Comparison of ENCODE assay signal across 20 cellular contexts in the genomic region with DNA sequence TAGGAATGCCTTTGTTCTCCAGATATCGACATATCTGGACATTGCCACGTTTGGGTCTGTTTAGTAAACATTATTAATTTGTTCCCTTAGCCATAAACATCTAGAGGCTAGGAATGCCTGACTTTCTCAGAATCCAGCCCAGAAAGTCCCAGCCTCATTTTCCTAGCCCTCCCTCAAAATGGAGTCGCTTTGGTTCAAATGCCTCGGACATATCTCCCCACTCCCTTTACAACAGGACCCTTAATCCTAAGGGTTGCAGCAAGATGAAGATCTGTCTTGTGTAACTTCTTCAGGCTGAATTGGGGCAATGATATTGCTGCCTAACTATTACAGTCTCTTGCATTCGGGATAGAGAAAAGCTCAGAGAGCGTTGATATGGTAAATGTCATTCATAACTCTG. TPM values are rescaled to one million over a fixed set of nuclear protein-coding genes. Genes with fewer than 3 reads are reported as not detected.
DNase-seq lines count a peak whose midpoint lies in the region; ATAC-seq, FAIRE-seq and TF ChIP-seq lines count a peak whose summit lies in the region.
"Had no signal": no experiment of that assay in that cellular context is flagged by ENCODE, and none has a peak within 500 bp of the region (broad histone marks: within the 10 kb centered on the region; RNA-seq: fewer than 3 reads in every experiment).

No MANE protein-coding gene starts in this region.

- H3K9me3 Mint-ChIP-seq in neural progenitor cell, result peaks cover 44% of the 10 kb centered on the region

- no peak overlapping the region for H3K4ac ChIP-seq in IMR-90 (ENCODE audit: low read depth, low read length)

- H3K4me1 ChIP-seq in DND-41 (ENCODE audit: insufficient read depth, low read length) (peaks cover 24% of the 10 kb centered on the region), IMR-90 (ENCODE audit: control insufficient read depth, insufficient read depth, low read length) (peaks cover 7% of the 10 kb centered on the region), K562 (replicated peaks in 1 of 2; ENCODE audit: control insufficient read depth in 2 of 2, insufficient read depth in 2 of 2, low read length in 2 of 2) (peaks cover 3 to 35% of the 10 kb centered on the region in 2 experiments; a peak in 4 of 5 replicates), adrenal gland (replicated peaks in 1 of 2) (peaks cover 0 to 5% of the 10 kb centered on the region in 2 donors), neural progenitor cell (peaks cover 4% of the 10 kb centered on the region), uterus (no peaks in the 10 kb centered on the region)

- no peaks in the 10 kb centered on the region for H4K20me1 ChIP-seq in DND-41 (ENCODE audit: insufficient read depth, low read length)
- no peaks in the 10 kb centered on the region for H4K20me1 ChIP-seq in IMR-90 (ENCODE audit: insufficient read depth, low read length)
- no peaks in the 10 kb centered on the region for H4K20me1 ChIP-seq in K562 (replicated peaks; ENCODE audit: control insufficient read depth, insufficient read depth, low read length)
- no peaks in the 10 kb centered on the region for H4K20me1 ChIP-seq in neural progenitor cell (ENCODE audit: low read depth)

- no peak overlapping the region for H3K56ac ChIP-seq in IMR-90 (ENCODE audit: extremely low read depth, insufficient read depth, low read length)

- H2AFZ ChIP-seq in DND-41 (ENCODE audit: low read depth, low read length) (peak overlapping the region; percentile 7; the same call in 1 of the 2 replicates), IMR-90 (replicated peaks; ENCODE audit: low read length, poor library complexity) (no peak overlapping the region), K562 (ENCODE audit: low read depth, low read length) (no peak overlapping the region), neural progenitor cell (replicated peaks) (no peak overlapping the region)

- H2BK5ac ChIP-seq in IMR-90 (ENCODE audit: low read depth, low read length, poor library complexity, severe bottlenecking), result no peak overlapping the region

- H3K9me3 ChIP-seq in DND-41 (ENCODE audit: insufficient read depth, low read length, severe bottlenecking) (peaks cover 28% of the 10 kb centered on the region), IMR-90 (ENCODE audit: control insufficient read depth, insufficient read depth, low read length) (peaks cover 30% of the 10 kb centered on the region), T-helper 17 cell (ENCODE audit: control insufficient read depth, low read length, poor library complexity, severe bottlenecking) (peaks cover 12% of the 10 kb centered on the region), K562 (replicated peaks; ENCODE audit: control insufficient read depth, insufficient read depth, low read depth, low read length) (peaks cover 11% of the 10 kb centered on the region), adrenal gland (replicated peaks in 1 of 3) (peaks cover 0 to 16% (median 0%) of the 10 kb centered on the region in 3 donors), neural progenitor cell (ENCODE audit: low read depth) (peaks cover 8% of the 10 kb centered on the region), uterus (peaks cover 0 to 16% of the 10 kb centered on the region in 2 donors)

- 70% methylated on average over 2 of the region's 6 CpGs; no CpG with 5 or more reads in 1 of the 2 experiments for WGBS in IMR-90 (ENCODE audit: extremely low coverage in 2 of 2, insufficient read length in 1 of 2), 2 experiments
- WGBS in K562 (ENCODE audit: insufficient coverage, low coverage, missing lambda C conversion rate), result under 1% methylated on average over 6 of the region's 6 CpGs
- 86 to 92% (median 88%) methylated on average over 6 of the region's 6 CpGs for WGBS in adrenal gland, 4 donors

- no peaks in the 10 kb centered on the region for H3K27me3 Mint-ChIP-seq in T-helper 17 cell
- peaks cover 3% of the 10 kb centered on the region for H3K27me3 Mint-ChIP-seq in neural progenitor cell (ENCODE audit: insufficient read depth, low read depth)
- H3K27me3 Mint-ChIP-seq: CD4-positive, alpha-beta memory T cell had no signal

- H2BK120ac ChIP-seq in IMR-90 (ENCODE audit: low read depth, low read length), result no peak overlapping the region

- no peak overlapping the region for H2BK15ac ChIP-seq in IMR-90 (ENCODE audit: low read depth, low read length)

- no peak overlapping the region for H4K5ac ChIP-seq in IMR-90 (ENCODE audit: low read depth, low read length)

- H3K79me2 ChIP-seq in DND-41 (ENCODE audit: insufficient read depth, low read length), result no peaks in the 10 kb centered on the region
- H3K79me2 ChIP-seq in K562 (ENCODE audit: control insufficient read depth, insufficient read depth, low read length), result no peaks in the 10 kb centered on the region
- H3K79me2 ChIP-seq in neural progenitor cell (ENCODE audit: low read depth), result peaks cover 10% of the 10 kb centered on the region

- H3K23ac ChIP-seq in IMR-90 (ENCODE audit: low read depth, low read length), result no peak overlapping the region

- no peak for TF ChIP-seq CTCF in DND-41 (IDR thresholded peaks at IDR 0.05; ENCODE audit: borderline replicate concordance, extremely low read depth, low read length, poor library complexity, severe bottlenecking)
- no peak for TF ChIP-seq CTCF in IMR-90 (conservative IDR thresholded peaks at IDR 0.05; ENCODE audit: low read depth, low read length)
- TF ChIP-seq CTCF in K562 (IDR thresholded peaks at IDR 0.05 in 2 of 3, conservative IDR thresholded peaks at IDR 0.05 in 1 of 3; ENCODE audit: insufficient read depth in 2 of 3, low read depth in 1 of 3, low read length in 3 of 3), result no peak
- TF ChIP-seq CTCF in adrenal gland (IDR thresholded peaks at IDR 0.05), result no peak
- TF ChIP-seq CTCF in neural progenitor cell (IDR thresholded peaks at IDR 0.05), result no peak
- no peak for TF ChIP-seq CTCF in uterus (IDR thresholded peaks at IDR 0.05)

- H2AK9ac ChIP-seq in IMR-90 (replicated peaks; ENCODE audit: low read depth, low read length, poor library complexity), result no peak overlapping the region

- H3K9me1 ChIP-seq in IMR-90 (ENCODE audit: insufficient read depth, low read length) (peaks cover 7% of the 10 kb centered on the region), K562 (ENCODE audit: control insufficient read depth, insufficient read depth, low read length) (no peaks in the 10 kb centered on the region)

- no peak overlapping the region for H4K91ac ChIP-seq in IMR-90 (ENCODE audit: insufficient read depth, low read depth, low read length)

- TF ChIP-seq EP300 in K562 (IDR thresholded peaks at IDR 0.05; ENCODE audit: low read length), result no peak

- DNase-seq in DND-41, result no peak
- DNase-seq in IMR-90, result no peak
- no peak for DNase-seq in T-helper 17 cell
- no peak for DNase-seq in K562 (ENCODE audit: extremely low read depth in 1 of 4, low spot score in 3 of 4)
- DNase-seq in NCI-H2107 (lab: John Stamatoyannopoulos, UW), result no peak
- no peak for DNase-seq in adrenal gland
- no peak for DNase-seq in neural progenitor cell (ENCODE audit: low spot score)
- no peak for DNase-seq in uterus
- DNase-seq: C1 segment of cervical spinal cord; Calu3; CD4-positive, alpha-beta memory T cell; COR-L47; DMS53; DMS79 treated with DMSO at 0.1 percent for 48 hours; GOT3; HFFc6 had no signal

- H3K27ac ChIP-seq in DND-41 (ENCODE audit: low read length) (peak overlapping the region; percentile 61), IMR-90 (ENCODE audit: insufficient read depth, low read length) (no peak overlapping the region), K562 (ENCODE audit: extremely low read depth, low read depth, low read length) (peak overlapping the region; percentile 42; the same call in 1 of the 3 replicates), adrenal gland (no peak overlapping the region), neural progenitor cell (no peak overlapping the region), uterus (no peak overlapping the region)

- intact Hi-C loops in IMR-90 (cut with micrococcal nuclease) (no loop called here), K562 (cut with micrococcal nuclease) (no loop called here), adrenal gland (cut with DNase I) (no loop called here), uterus (cut with DNase I; ENCODE audit: low total_unique reads) (no loop called here)

- CTCF ChIA-PET in IMR-90 (lab: Yijun Ruan, JAX) (interaction anchor here (1.0 kb wide), 1 partner anchor 11 kb away, joined by 3 read pairs; no protein-coding TSS in a partner anchor), K562 (lab: Yijun Ruan, JAX; ENCODE audit: low intra/inter-chr PET ratio) (no interaction called here)

- no peak for TF ChIP-seq POLR2A in IMR-90 (IDR thresholded peaks at IDR 0.05; ENCODE audit: low read depth, low read length)
- TF ChIP-seq POLR2A in K562 (conservative IDR thresholded peaks at IDR 0.05), result no peak
- TF ChIP-seq POLR2A in adrenal gland (IDR thresholded peaks at IDR 0.05), result no peak
- TF ChIP-seq POLR2A in uterus (IDR thresholded peaks at IDR 0.05), result no peak

- H3K4me1 Mint-ChIP-seq in T-helper 17 cell (peaks cover 23% of the 10 kb centered on the region), neural progenitor cell (peaks cover 4% of the 10 kb centered on the region)

- H3K27me3 ChIP-seq in DND-41 (ENCODE audit: insufficient read depth, low read length, poor library complexity), result no peaks in the 10 kb centered on the region
- H3K27me3 ChIP-seq in IMR-90 (ENCODE audit: control insufficient read depth, insufficient read depth, low read length), result no peaks in the 10 kb centered on the region
- peaks cover 0 to 5% of the 10 kb centered on the region in 2 experiments; a peak in 1 of 5 replicates for H3K27me3 ChIP-seq in K562 (ENCODE audit: control insufficient read depth in 2 of 2, insufficient read depth in 2 of 2, low read length in 2 of 2)
- no peaks in the 10 kb centered on the region for H3K27me3 ChIP-seq in adrenal gland
- H3K27me3 ChIP-seq in neural progenitor cell, result no peaks in the 10 kb centered on the region
- H3K27me3 ChIP-seq in uterus, result no peaks in the 10 kb centered on the region

- TF ChIP-seq RAD21 in IMR-90 (IDR thresholded peaks at IDR 0.05; ENCODE audit: low read length), result no peak
- TF ChIP-seq RAD21 in K562 (CRISPR knock-in tag; conservative IDR thresholded peaks at IDR 0.05 in 1 of 2, IDR thresholded peaks at IDR 0.05 in 1 of 2), result peak in 1 of 2 experiments; percentile 20; a peak in 1 of 4 replicates

- H3F3A ChIP-seq in neural progenitor cell (ENCODE audit: low read depth), result peaks cover 4% of the 10 kb centered on the region

- H3K4me3 ChIP-seq in DND-41 (ENCODE audit: low read depth in 1 of 2, low read length in 2 of 2) (no peak overlapping the region), IMR-90 (ENCODE audit: insufficient read depth, low read depth, low read length) (no peak overlapping the region), K562 (no peak overlapping the region), adrenal gland (no peak overlapping the region), neural progenitor cell (no peak overlapping the region), uterus (no peak overlapping the region)
- H3K4me3 ChIP-seq: HAP-1 had no signal

- no peak overlapping the region for H4K8ac ChIP-seq in IMR-90 (ENCODE audit: low read depth in 2 of 2, low read length in 2 of 2)

- ATAC-seq in DND-41 (ENCODE audit: insufficient read depth, low read depth), result no peak
- ATAC-seq in IMR-90 (ENCODE audit: low read depth), result no peak
- no peak for ATAC-seq in T-helper 17 cell
- ATAC-seq in K562, result no peak

- in situ Hi-C loops in IMR-90 (cut with MboI; ENCODE audit: low sequenced_read_pairs) (loop anchor here (25.0 kb wide), 1 partner anchor 365 kb away; a partner anchor contains a TSS), K562 (cut with MboI) (no loop called here)

- H3K9ac ChIP-seq in DND-41 (ENCODE audit: low read depth, low read length) (peak overlapping the region; percentile 19; the same call in 1 of the 2 replicates), IMR-90 (ENCODE audit: low read depth, low read length) (no peak overlapping the region), K562 (ENCODE audit: insufficient read depth in 1 of 2, low read depth in 2 of 2, low read length in 2 of 2) (no peak overlapping the region), neural progenitor cell (no peak overlapping the region)

- no peaks in the 10 kb centered on the region for H3K36me3 Mint-ChIP-seq in T-helper 17 cell (ENCODE audit: low read depth)
- H3K36me3 Mint-ChIP-seq in neural progenitor cell, result peaks cover 25% of the 10 kb centered on the region

- H2BK20ac ChIP-seq in IMR-90 (ENCODE audit: low read depth, low read length), result no peak overlapping the region

- H3K36me3 ChIP-seq in DND-41 (ENCODE audit: insufficient read depth, low read length), result no peaks in the 10 kb centered on the region
- no peaks in the 10 kb centered on the region for H3K36me3 ChIP-seq in IMR-90 (ENCODE audit: control insufficient read depth, insufficient read depth, low read length)
- no peaks in the 10 kb centered on the region for H3K36me3 ChIP-seq in K562 (ENCODE audit: control insufficient read depth, insufficient read depth, low read length)
- no peaks in the 10 kb centered on the region for H3K36me3 ChIP-seq in adrenal gland (replicated peaks in 1 of 2)
- H3K36me3 ChIP-seq in neural progenitor cell, result no peaks in the 10 kb centered on the region
- no peaks in the 10 kb centered on the region for H3K36me3 ChIP-seq in uterus
- H3K36me3 ChIP-seq: HAP-1 had no signal

- H3K18ac ChIP-seq in IMR-90 (ENCODE audit: low read depth, low read length), result no peak overlapping the region

- POLR2A ChIA-PET in IMR-90 (lab: Charles Lee; ENCODE audit: unreplicated experiment), result no interaction called here
- POLR2A ChIA-PET in K562 (lab: Yijun Ruan, JAX), result interaction anchor here (0.8 to 3.4 kb wide), 2 partner anchors 15 to 288 kb away, joined by 3 to 56 read pairs; no protein-coding TSS in a partner anchor

- BruUV-seq in IMR-90 (replicated peaks; lab: Mats Ljungman, UMichigan) (no TSS peak), K562 (replicated peaks; lab: Mats Ljungman, UMichigan) (no TSS peak)

- H3K4me3 Mint-ChIP-seq in T-helper 17 cell (no peak overlapping the region), neural progenitor cell (no peak overlapping the region)
- H3K4me3 Mint-ChIP-seq: CD4-positive, alpha-beta memory T cell; HFFc6 had no signal

- dilution Hi-C loops in IMR-90 (cut with HindIII; ENCODE audit: low sequenced_read_pairs, unreplicated experiment), result no loop called here

- no peak overlapping the region for H2AK5ac ChIP-seq in IMR-90 (ENCODE audit: low read depth, low read length)

- H3K4me2 ChIP-seq in DND-41 (ENCODE audit: insufficient read depth, low read length), result peak overlapping the region; percentile 27; the same call in 1 of the 2 replicates
- no peak overlapping the region for H3K4me2 ChIP-seq in IMR-90 (ENCODE audit: low read depth, low read length)
- no peak overlapping the region for H3K4me2 ChIP-seq in K562 (ENCODE audit: insufficient read depth, low read length)
- no peak overlapping the region for H3K4me2 ChIP-seq in neural progenitor cell

- no peak for FAIRE-seq in K562 (lab: Jason Lieb, UNC)
- FAIRE-seq: G401.6, GM12892, H54 had no signal

- H3K79me1 ChIP-seq in IMR-90 (ENCODE audit: low read depth in 1 of 2, low read length in 2 of 2), result 0 out of 4 replicates have a peak, but pooled peaks cover 0 to 4% of the 10 kb centered on the region in 2 experiments

- H3K27ac Mint-ChIP-seq in T-helper 17 cell, result peak overlapping the region; percentile 34
- no peak overlapping the region for H3K27ac Mint-ChIP-seq in neural progenitor cell
- H3K27ac Mint-ChIP-seq: CD4-positive, alpha-beta memory T cell; HFFc6 had no signal

- 0 out of 2 replicates have a peak overlapping the region, but pooled peaks have one; percentile 20 for H3K14ac ChIP-seq in IMR-90 (replicated peaks; ENCODE audit: low read depth, low read length)

RNA-seq across cellular contexts. Expression of a gene that starts 46.2 kb away (rescaled TPM):
- total RNA-seq in IMR-90 (2012; rRNA removed), result 12.5 and 12.8 TPM in 2 replicates
- 25.5 and 30.7 TPM in 2 replicates for polyA plus RNA-seq in IMR-90 (2012; rRNA removed)
- polyA plus RNA-seq in IMR-90 (2012; cell fraction: cytosol; rRNA removed), result 25.6 and 28.6 TPM in 2 replicates
- 8.6 and 16.0 TPM in 2 replicates for polyA plus RNA-seq in IMR-90 (2012; cell fraction: nucleus; rRNA removed; ENCODE audit: low replicate concordance)
- 1 to 10 TPM; 1.1 to 2.0 TPM for total RNA-seq in T-helper 17 cell
- 0.26 and 0.72 TPM in 2 replicates for total RNA-seq in K562 (2011; cell fraction: chromatin; rRNA removed; ENCODE audit: low replicate concordance)
- 0.50 and 0.92 TPM in 2 replicates for total RNA-seq in K562 (2011; cell fraction: nucleolus; rRNA removed)
- 0.38 and 0.73 TPM in 2 replicates for total RNA-seq in K562 (2011; cell fraction: nucleoplasm; rRNA removed)
- 0.41 and 0.61 TPM in 2 replicates for total RNA-seq in K562 (2014; rRNA removed)
- total RNA-seq in K562 (2014; rRNA removed; fragmentation: Illumina TruSeq; extraction: Trizol), result 0.16 and 0.18 TPM in 2 replicates
- total RNA-seq in K562 (2015; rRNA removed; fragmentation: Illumina TruSeq; extraction: Trizol), result 0.43 and 0.49 TPM in 2 replicates
- 0.47 and 0.53 TPM in 2 replicates for total RNA-seq in K562 (2021)
- 0.21 and 0.31 TPM in 2 replicates for polyA plus RNA-seq in K562 (2011; rRNA removed)
- 0.40 and 0.41 TPM in 2 replicates for polyA plus RNA-seq in K562 (2011; cell fraction: cytosol; rRNA removed)
- 0.20 and 0.31 TPM in 2 replicates for polyA plus RNA-seq in K562 (2011; cell fraction: nucleus; rRNA removed)
- polyA plus RNA-seq in K562 (2012), result 0.64 and 1.6 TPM in 2 replicates
- 0.34 and 0.43 TPM in 2 replicates for polyA plus RNA-seq in K562 (2014; fragmentation: Illumina TruSeq; extraction: Trizol)
- polyA plus RNA-seq in K562 (2014; fragmentation: Nextera tagmentation; extraction: Ambion mirVana), result under 1 TPM in 1 of 2 experiments, not detected in 1; 0.07 TPM
- 0.21 and 0.62 TPM in 2 replicates for polyA plus RNA-seq in K562 (2014; rRNA removed)
- 0.12 and 0.32 TPM in 2 replicates for polyA minus RNA-seq in K562 (2011; rRNA and poly(A)+ RNA removed)
- polyA minus RNA-seq in K562 (2011; cell fraction: cytosol; rRNA and poly(A)+ RNA removed), result not detected in 2 replicates
- polyA minus RNA-seq in K562 (2011; cell fraction: nucleus; rRNA and poly(A)+ RNA removed), result 0.33 and 0.40 TPM in 2 replicates
- total RNA-seq in adrenal gland, result 1 to 10 TPM; 2.4 to 7.1 (median 5.7) TPM
- polyA plus RNA-seq in adrenal gland, result 1 to 10 TPM; 2.8 to 8.3 (median 3.2) TPM
- 9.2 and 18.6 TPM in 2 replicates for total RNA-seq in neural progenitor cell (ENCODE audit: low replicate concordance)
- total RNA-seq in uterus, result 10 to 100 TPM; 19.1 to 33.2 (median 25.7) TPM

Comparison
In these comparisons a context has a peak if more than half of its experiments do, and no peak if none do; other contexts are left out.
1. H3K27ac ChIP-seq: peak in DND-41 (single experiment) and K562 (single experiment); none in IMR-90 (single experiment), adrenal gland (0 of 5), neural progenitor cell (single experiment) and uterus (0 of 2).